8 cellular contexts compared by ENCODE assay signal in the genomic region with DNA sequence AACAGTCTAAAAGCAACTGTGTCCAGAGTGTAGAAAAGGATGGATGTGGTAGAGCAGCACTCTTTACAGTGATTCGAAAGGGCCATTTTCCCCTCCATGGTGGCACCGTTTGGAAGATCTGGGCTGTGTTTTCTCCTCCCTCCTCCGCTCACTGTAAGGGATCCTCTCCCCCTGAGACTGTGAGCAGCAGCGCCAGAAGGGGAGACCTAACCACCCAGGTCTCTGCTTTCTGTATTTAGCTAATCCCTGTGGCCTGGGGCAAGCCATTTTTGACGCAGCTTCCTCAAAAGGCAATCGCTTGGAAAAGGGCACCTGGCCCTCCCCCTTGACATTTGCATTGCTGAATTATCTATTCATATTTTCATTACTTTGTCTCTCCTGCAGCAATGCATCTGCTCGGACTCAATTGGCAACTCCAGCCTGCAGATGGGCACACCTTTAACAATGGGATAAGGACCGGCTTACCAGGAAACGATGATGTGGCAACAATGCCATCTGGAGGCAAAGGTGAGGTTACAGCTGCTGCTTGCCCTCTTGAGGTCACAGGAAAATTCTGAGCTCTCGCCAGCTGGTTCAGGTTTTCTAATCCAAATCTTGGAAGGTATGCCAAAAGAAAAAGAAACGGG.
A peak's percentile ranks its signal among the peaks of the same experiment; 100 is the strongest.
DNase-seq lines count a peak whose midpoint lies in the region; ATAC-seq and TF ChIP-seq lines count a peak whose summit lies in the region.

No MANE protein-coding gene starts in this region.

- H3K27ac ChIP-seq in thyroid gland (no peak overlapping the region), aorta (ENCODE audit: low read depth in 1 of 2, low read length in 2 of 2) (no peak overlapping the region)

- DNase-seq in Daoy (ENCODE audit: low read depth) (peak; percentile 77), NCI-H1048 (lab: John Stamatoyannopoulos, UW) (peak; percentile 73), UCSD-AML1 (lab: John Stamatoyannopoulos, UW; ENCODE audit: unreplicated experiment) (peak; percentile 11), hypothalamus (lab: John Stamatoyannopoulos, UW) (peak in 29 of 51 donors; percentile 2 to 55 (median 23)), thyroid gland (no peak), aorta (no peak), omental fat pad (ENCODE audit: low spot score) (no peak)

- ATAC-seq in GM21529 (IDR thresholded peaks at IDR 0.05; ENCODE audit: unreplicated experiment) (peak; percentile 69), aorta (ENCODE audit: low FRiP score) (no peak), omental fat pad (ENCODE audit: low FRiP score) (no peak)

- H3K36me3 ChIP-seq in thyroid gland (no peaks in the 10 kb centered on the region), aorta (ENCODE audit: control insufficient read depth in 1 of 2, insufficient read depth in 2 of 2, low read length in 1 of 2) (no peaks in the 10 kb centered on the region)

- TF ChIP-seq POLR2A in thyroid gland (IDR thresholded peaks at IDR 0.05), result no peak

- H3K4me3 ChIP-seq in thyroid gland (replicated peaks in 1 of 3) (no peak overlapping the region), aorta (ENCODE audit: low read length in 2 of 2) (no peak overlapping the region)

- no peaks in the 10 kb centered on the region for H3K9me3 ChIP-seq in thyroid gland
- no peaks in the 10 kb centered on the region for H3K9me3 ChIP-seq in aorta (ENCODE audit: control insufficient read depth, low read length)

- intact Hi-C loops in thyroid gland (cut with DNase I), result no loop called here
- intact Hi-C loops in aorta (cut with DNase I), result no loop called here

- H3K4me1 ChIP-seq in thyroid gland (no peaks in the 10 kb centered on the region), aorta (ENCODE audit: control insufficient read depth in 1 of 2, insufficient read depth in 2 of 2, low read length in 2 of 2) (no peaks in the 10 kb centered on the region)

- WGBS in thyroid gland, 2 donors, result 44 to 47% methylated on average over 11 of the region's 11 CpGs
- 71 to 76% methylated on average over 11 of the region's 11 CpGs for WGBS in aorta, 2 donors

- TF ChIP-seq CTCF in thyroid gland (IDR thresholded peaks at IDR 0.05) (peak in 5 of 6 experiments; percentile 15 to 83 (median 61)), omental fat pad (IDR thresholded peaks at IDR 0.05) (no peak)

- H3K27me3 ChIP-seq in thyroid gland (no peaks in the 10 kb centered on the region), aorta (ENCODE audit: control insufficient read depth in 1 of 2, insufficient read depth in 2 of 2, low read length in 1 of 2) (peaks cover 0 to 4% of the 10 kb centered on the region in 2 donors)

Comparison
In these comparisons a context has a peak if more than half of its experiments do, and no peak if none do; other contexts are left out.
1. DNase-seq: peak in Daoy (single experiment), NCI-H1048 (single experiment), UCSD-AML1 (single experiment) and hypothalamus (29 of 51); none in thyroid gland (0 of 2), aorta (0 of 2) and omental fat pad (single experiment).
2. CTCF ChIP-seq: peak in thyroid gland (5 of 6); none in omental fat pad (0 of 3).